ENCODE assay signal across 10 cellular contexts in the genomic region with DNA sequence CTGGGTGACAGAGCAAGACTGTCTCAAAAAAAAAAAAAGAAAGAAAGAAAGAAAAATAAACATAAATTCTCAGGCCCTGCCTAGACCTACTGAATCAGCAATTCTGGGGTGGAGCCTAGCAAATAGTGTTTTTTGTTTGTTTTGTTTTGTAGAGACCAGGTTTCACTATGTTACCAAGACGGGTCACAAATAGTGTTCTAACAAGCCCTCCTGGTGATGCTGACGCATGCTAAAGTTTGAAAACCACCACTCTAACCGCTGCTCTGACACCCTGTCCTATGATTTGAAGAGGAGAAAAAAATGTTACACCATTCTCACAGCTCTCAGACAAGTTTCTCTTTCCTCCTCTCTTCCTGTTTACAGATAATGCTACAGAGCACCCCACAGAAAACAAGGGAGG. TPM values are rescaled to one million over a fixed set of nuclear protein-coding genes. Genes with fewer than 3 reads are reported as not detected.
DNase-seq lines count a peak whose midpoint lies in the region; ATAC-seq and TF ChIP-seq lines count a peak whose summit lies in the region.
"Had no signal": no experiment of that assay in that cellular context is flagged by ENCODE, and none has a peak within 500 bp of the region (broad histone marks: within the 10 kb centered on the region; RNA-seq: fewer than 3 reads in every experiment).

No MANE protein-coding gene starts in this region.

- peaks cover 13% of the 10 kb centered on the region for H3K9me1 ChIP-seq in IMR-90 (ENCODE audit: insufficient read depth, low read length)

- POLR2A ChIA-PET in IMR-90 (lab: Charles Lee; ENCODE audit: unreplicated experiment), result no interaction called here

- WGBS in IMR-90 (ENCODE audit: extremely low coverage in 2 of 2, insufficient read length in 1 of 2), 2 experiments, result no CpG with 5 or more reads among the region's 3 CpGs

- no TSS peak for BruUV-seq in IMR-90 (replicated peaks; lab: Mats Ljungman, UMichigan)

- H3K36me3 ChIP-seq in IMR-90 (ENCODE audit: control insufficient read depth, insufficient read depth, low read length), result peaks cover 23% of the 10 kb centered on the region

- peak overlapping the region; percentile 96 for H3K27ac Mint-ChIP-seq in activated T-helper 17 cell treated with anti-CD3 and anti-CD28 coated beads, Interleukin-2, amount 50 U/mL, for 72 hours
- H3K27ac Mint-ChIP-seq in mesothelial cell of epicardium, result peak overlapping the region; percentile 36

- TF ChIP-seq POLR2A in IMR-90 (IDR thresholded peaks at IDR 0.05; ENCODE audit: low read depth, low read length), result no peak

- H4K91ac ChIP-seq in IMR-90 (ENCODE audit: insufficient read depth, low read depth, low read length), result no peak overlapping the region

- no peak overlapping the region for H3K4me3 ChIP-seq in IMR-90 (ENCODE audit: insufficient read depth, low read depth, low read length)

- peaks cover 17 to 28% of the 10 kb centered on the region in 2 experiments for H3K79me1 ChIP-seq in IMR-90 (ENCODE audit: low read depth in 1 of 2, low read length in 2 of 2)

- no peak overlapping the region for H3K9ac ChIP-seq in IMR-90 (ENCODE audit: low read depth, low read length)

- no peak overlapping the region for H3K23ac ChIP-seq in IMR-90 (ENCODE audit: low read depth, low read length)

- DNase-seq in IMR-90 (no peak), mesothelial cell of epicardium (ENCODE audit: low spot score in 2 of 2, unreplicated experiment in 2 of 2) (no peak), GM20000 (ENCODE audit: low spot score) (no peak), NCI-H226 (no peak), foreskin keratinocyte (no peak)
- DNase-seq: DMS79, NCI-H526 treated with DMSO at 0.1 percent for 48 hours had no signal

- no peak for TF ChIP-seq RAD21 in IMR-90 (IDR thresholded peaks at IDR 0.05; ENCODE audit: low read length)

- peaks cover 62% of the 10 kb centered on the region for H3K36me3 Mint-ChIP-seq in activated T-helper 17 cell treated with anti-CD3 and anti-CD28 coated beads, Interleukin-2, amount 50 U/mL, for 72 hours (ENCODE audit: low read depth)
- H3K36me3 Mint-ChIP-seq in mesothelial cell of epicardium, result peaks cover 10% of the 10 kb centered on the region

- dilution Hi-C loops in IMR-90 (cut with HindIII; ENCODE audit: low sequenced_read_pairs, unreplicated experiment), result no loop called here

- intact Hi-C loops in IMR-90 (cut with micrococcal nuclease), result no loop called here

- no peak overlapping the region for H2BK15ac ChIP-seq in IMR-90 (ENCODE audit: low read depth, low read length)

- in situ Hi-C loops in IMR-90 (cut with MboI; ENCODE audit: low sequenced_read_pairs), result no loop called here

- peaks cover 3% of the 10 kb centered on the region; the same call in 1 of the 2 replicates for H4K20me1 ChIP-seq in IMR-90 (ENCODE audit: insufficient read depth, low read length)

- no peak overlapping the region for H2AFZ ChIP-seq in IMR-90 (replicated peaks; ENCODE audit: low read length, poor library complexity)

- no peaks in the 10 kb centered on the region for H3K27me3 ChIP-seq in IMR-90 (ENCODE audit: control insufficient read depth, insufficient read depth, low read length)
- no peaks in the 10 kb centered on the region for H3K27me3 ChIP-seq in foreskin keratinocyte

- ATAC-seq in IMR-90 (ENCODE audit: low read depth), result no peak
- ATAC-seq in activated T-helper 17 cell treated with anti-CD3 and anti-CD28 coated beads, Interleukin-2, amount 50 U/mL, for 72 hours (replicated peaks), result peak; percentile 63
- ATAC-seq in HG03108 (IDR thresholded peaks at IDR 0.05; ENCODE audit: unreplicated experiment), result no peak
- ATAC-seq in foreskin keratinocyte, result no peak

- H2AK9ac ChIP-seq in IMR-90 (replicated peaks; ENCODE audit: low read depth, low read length, poor library complexity), result no peak overlapping the region

- H3K9me3 ChIP-seq in IMR-90 (ENCODE audit: control insufficient read depth, insufficient read depth, low read length), result no peaks in the 10 kb centered on the region

- no peak overlapping the region for H2BK120ac ChIP-seq in IMR-90 (ENCODE audit: low read depth, low read length)

- no peaks in the 10 kb centered on the region for H3K9me3 Mint-ChIP-seq in activated T-helper 17 cell treated with anti-CD3 and anti-CD28 coated beads, Interleukin-2, amount 50 U/mL, for 72 hours
- no peaks in the 10 kb centered on the region for H3K9me3 Mint-ChIP-seq in mesothelial cell of epicardium

- H3K56ac ChIP-seq in IMR-90 (ENCODE audit: extremely low read depth, insufficient read depth, low read length), result no peak overlapping the region

- no peak overlapping the region for H3K18ac ChIP-seq in IMR-90 (ENCODE audit: low read depth, low read length)

- H3K4me1 ChIP-seq in IMR-90 (ENCODE audit: control insufficient read depth, insufficient read depth, low read length) (peaks cover 6% of the 10 kb centered on the region), foreskin keratinocyte (peaks cover 11% of the 10 kb centered on the region)

- H2AK5ac ChIP-seq in IMR-90 (ENCODE audit: low read depth, low read length), result no peak overlapping the region

- no peak overlapping the region for H3K4ac ChIP-seq in IMR-90 (ENCODE audit: low read depth, low read length)

- no peak overlapping the region for H2BK20ac ChIP-seq in IMR-90 (ENCODE audit: low read depth, low read length)

- H3K14ac ChIP-seq in IMR-90 (replicated peaks; ENCODE audit: low read depth, low read length), result no peak overlapping the region

- H4K5ac ChIP-seq in IMR-90 (ENCODE audit: low read depth, low read length), result no peak overlapping the region

- no peak for TF ChIP-seq CTCF in C4-2B (conservative IDR thresholded peaks at IDR 0.05)
- no peak for TF ChIP-seq CTCF in IMR-90 (conservative IDR thresholded peaks at IDR 0.05; ENCODE audit: low read depth, low read length)
- no peak for TF ChIP-seq CTCF in mesothelial cell of epicardium (IDR thresholded peaks at IDR 0.05; ENCODE audit: unreplicated experiment)
- TF ChIP-seq CTCF in GM20000 (IDR thresholded peaks at IDR 0.05; ENCODE audit: extremely low read depth, missing control alignments), result no peak
- no peak for TF ChIP-seq CTCF in foreskin keratinocyte (conservative IDR thresholded peaks at IDR 0.05)

- no peak overlapping the region for H2BK5ac ChIP-seq in IMR-90 (ENCODE audit: low read depth, low read length, poor library complexity, severe bottlenecking)

- H4K8ac ChIP-seq in IMR-90 (ENCODE audit: low read depth in 2 of 2, low read length in 2 of 2), result no peak overlapping the region

- peaks cover 30% of the 10 kb centered on the region for H3K4me1 Mint-ChIP-seq in activated T-helper 17 cell treated with anti-CD3 and anti-CD28 coated beads, Interleukin-2, amount 50 U/mL, for 72 hours
- peaks cover 18% of the 10 kb centered on the region for H3K4me1 Mint-ChIP-seq in mesothelial cell of epicardium

- CTCF ChIA-PET in IMR-90 (lab: Yijun Ruan, JAX), result no interaction called here

- no peak overlapping the region for H3K4me2 ChIP-seq in IMR-90 (ENCODE audit: low read depth, low read length)

- peak overlapping the region; percentile 98 for H3K4me3 Mint-ChIP-seq in activated T-helper 17 cell treated with anti-CD3 and anti-CD28 coated beads, Interleukin-2, amount 50 U/mL, for 72 hours
- H3K4me3 Mint-ChIP-seq in mesothelial cell of epicardium, result peak overlapping the region; percentile 87

- no peaks in the 10 kb centered on the region for H3K27me3 Mint-ChIP-seq in activated T-helper 17 cell treated with anti-CD3 and anti-CD28 coated beads, Interleukin-2, amount 50 U/mL, for 72 hours
- no peaks in the 10 kb centered on the region for H3K27me3 Mint-ChIP-seq in mesothelial cell of epicardium (ENCODE audit: low read depth)

- H3K27ac ChIP-seq in C4-2B, result peak overlapping the region; percentile 77; the same call in 1 of the 2 replicates
- no peak overlapping the region for H3K27ac ChIP-seq in IMR-90 (ENCODE audit: insufficient read depth, low read length)
- no peak overlapping the region for H3K27ac ChIP-seq in foreskin keratinocyte

RNA-seq across cellular contexts. Expression of gene MRPL10, which starts 1.5 kb away (rescaled TPM):
- 28.1 and 32.3 TPM in 2 replicates for total RNA-seq in IMR-90 (2012; rRNA removed)
- 57.7 and 61.8 TPM in 2 replicates for polyA plus RNA-seq in IMR-90 (2012; rRNA removed)
- 31.1 and 78.7 TPM in 2 replicates for polyA plus RNA-seq in IMR-90 (2012; cell fraction: cytosol; rRNA removed)
- polyA plus RNA-seq in IMR-90 (2012; cell fraction: nucleus; rRNA removed; ENCODE audit: low replicate concordance), result 33.3 and 43.6 TPM in 2 replicates
- total RNA-seq in activated T-helper 17 cell treated with anti-CD3 and anti-CD28 coated beads, Interleukin-2, amount 50 U/mL, for 72 hours, result 10 to 100 TPM; 58.0 to 58.8 TPM
- total RNA-seq in mesothelial cell of epicardium, result 41.0 to 46.5 TPM (median 45.6 TPM) in 3 replicates
- total RNA-seq in foreskin keratinocyte, result 37.1 and 39.2 TPM in 2 replicates
- 46.7 and 49.5 TPM in 2 replicates for polyA plus RNA-seq in foreskin keratinocyte

RNA-seq across cellular contexts. Expression of gene LRRC46, which starts 1.6 kb away (rescaled TPM):
- not detected in 2 replicates for total RNA-seq in IMR-90 (2012; rRNA removed)
- polyA plus RNA-seq in IMR-90 (2012; rRNA removed), result 0.77 and 0.80 TPM in 2 replicates
- 0.26 and 0.52 TPM in 2 replicates for polyA plus RNA-seq in IMR-90 (2012; cell fraction: cytosol; rRNA removed)
- 1.4 and 1.7 TPM in 2 replicates for polyA plus RNA-seq in IMR-90 (2012; cell fraction: nucleus; rRNA removed; ENCODE audit: low replicate concordance)
- total RNA-seq in activated T-helper 17 cell treated with anti-CD3 and anti-CD28 coated beads, Interleukin-2, amount 50 U/mL, for 72 hours, result under 1 TPM; 0.58 to 0.61 TPM
- 0.16 TPM in 1 of 3 replicates, not detected in the others for total RNA-seq in mesothelial cell of epicardium
- total RNA-seq in foreskin keratinocyte, result 0.25 and 0.58 TPM in 2 replicates
- polyA plus RNA-seq in foreskin keratinocyte, result 0.60 and 0.76 TPM in 2 replicates

RNA-seq across cellular contexts. Expression of gene OSBPL7, which starts 8.3 kb away (rescaled TPM):
- total RNA-seq in IMR-90 (2012; rRNA removed) (4.7 and 5.2 TPM in 2 replicates), mesothelial cell of epicardium (21.7 to 25.1 TPM (median 22.0 TPM) in 3 replicates), foreskin keratinocyte (5.0 and 5.6 TPM in 2 replicates)
- polyA plus RNA-seq in IMR-90 (2012; rRNA removed) (14.5 and 16.3 TPM in 2 replicates), foreskin keratinocyte (3.2 and 3.7 TPM in 2 replicates)
- polyA plus RNA-seq in IMR-90 (2012; cell fraction: cytosol; rRNA removed), result 5.8 and 9.8 TPM in 2 replicates
- 73.8 and 152 TPM in 2 replicates for polyA plus RNA-seq in IMR-90 (2012; cell fraction: nucleus; rRNA removed; ENCODE audit: low replicate concordance)
- 10 to 100 TPM; 11.6 to 14.4 TPM for total RNA-seq in activated T-helper 17 cell treated with anti-CD3 and anti-CD28 coated beads, Interleukin-2, amount 50 U/mL, for 72 hours

RNA-seq across cellular contexts. Expression of gene SCRN2, which starts 11.2 kb away (rescaled TPM):
- total RNA-seq in IMR-90 (2012; rRNA removed), result 14.7 and 17.2 TPM in 2 replicates
- polyA plus RNA-seq in IMR-90 (2012; rRNA removed), result 27.6 and 31.0 TPM in 2 replicates
- polyA plus RNA-seq in IMR-90 (2012; cell fraction: cytosol; rRNA removed), result 16.3 and 34.7 TPM in 2 replicates
- polyA plus RNA-seq in IMR-90 (2012; cell fraction: nucleus; rRNA removed; ENCODE audit: low replicate concordance), result 122 and 248 TPM in 2 replicates
- total RNA-seq in activated T-helper 17 cell treated with anti-CD3 and anti-CD28 coated beads, Interleukin-2, amount 50 U/mL, for 72 hours, result 10 to 100 TPM; 21.2 to 21.8 TPM
- 49.7 to 50.7 TPM (median 50.7 TPM) in 3 replicates for total RNA-seq in mesothelial cell of epicardium
- 28.1 and 32.4 TPM in 2 replicates for total RNA-seq in foreskin keratinocyte
- 35.8 and 40.7 TPM in 2 replicates for polyA plus RNA-seq in foreskin keratinocyte

RNA-seq across cellular contexts. Expression of gene SP6, which starts 21.1 kb away (rescaled TPM):
- total RNA-seq in IMR-90 (2012; rRNA removed) (under 0.01 TPM in 2 replicates), mesothelial cell of epicardium (15.9 to 17.6 TPM (median 16.0 TPM) in 3 replicates), foreskin keratinocyte (4.2 and 5.1 TPM in 2 replicates)
- polyA plus RNA-seq in IMR-90 (2012; rRNA removed) (0.31 and 0.32 TPM in 2 replicates), foreskin keratinocyte (3.3 and 4.6 TPM in 2 replicates)
- 0.14 and 0.24 TPM in 2 replicates for polyA plus RNA-seq in IMR-90 (2012; cell fraction: cytosol; rRNA removed)
- 0.34 and 0.51 TPM in 2 replicates for polyA plus RNA-seq in IMR-90 (2012; cell fraction: nucleus; rRNA removed; ENCODE audit: low replicate concordance)
- total RNA-seq in activated T-helper 17 cell treated with anti-CD3 and anti-CD28 coated beads, Interleukin-2, amount 50 U/mL, for 72 hours, result under 1 TPM in 1 of 2 donors, not detected in 1; 0.21 TPM
